1 cellular context compared by ENCODE assay signal in the genomic region with DNA sequence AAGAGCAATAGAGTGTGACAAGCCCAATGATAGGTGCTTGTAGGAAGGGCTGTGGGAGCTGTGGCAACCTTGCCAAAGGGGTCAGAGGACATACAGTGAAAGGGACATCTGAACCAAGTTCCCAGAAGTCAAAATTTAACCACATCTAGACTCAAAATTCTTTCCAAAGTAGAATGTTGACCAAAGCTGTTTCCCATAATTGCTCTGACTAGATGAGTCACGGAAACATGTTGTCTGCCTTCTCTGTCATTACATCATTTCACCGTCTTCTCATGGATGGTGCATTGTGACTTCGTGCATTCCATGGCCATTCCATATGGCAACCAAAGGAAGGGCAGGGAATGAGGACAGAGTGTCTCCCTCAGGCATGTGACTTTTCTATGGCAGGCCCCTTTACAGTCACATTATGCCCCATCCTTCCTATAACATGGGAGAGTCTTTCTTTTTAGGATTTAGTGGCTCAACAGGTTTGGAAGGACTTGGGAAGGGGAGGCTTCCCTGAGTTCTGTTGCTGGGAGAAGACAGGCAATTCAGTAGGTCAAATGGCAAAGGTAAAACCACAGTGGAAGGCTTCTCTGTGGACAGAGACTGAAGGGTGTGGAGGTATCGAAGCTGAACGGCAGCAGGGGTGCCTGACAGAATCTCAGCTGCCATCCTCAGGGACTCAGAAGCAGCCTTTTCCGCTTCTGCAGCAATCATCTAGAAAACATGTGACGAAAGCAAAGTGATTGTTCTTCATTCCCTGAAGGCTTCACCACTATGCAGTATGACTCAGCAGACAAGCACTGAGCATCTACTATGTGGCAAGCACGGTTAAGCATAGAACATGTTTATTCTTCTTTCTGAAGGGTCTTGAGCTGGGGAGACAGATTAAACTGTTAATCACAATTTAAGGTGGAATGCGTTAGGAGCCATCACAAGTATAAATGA.
TF ChIP-seq lines count a peak whose summit lies in the region.

No MANE protein-coding gene starts in this region.

TF ChIP-seq in HEK293, 187 proteins besides CTCF, POLR2A, EP300 and RAD21 (continued from another document):
- TF ChIP-seq, protein P1, sequence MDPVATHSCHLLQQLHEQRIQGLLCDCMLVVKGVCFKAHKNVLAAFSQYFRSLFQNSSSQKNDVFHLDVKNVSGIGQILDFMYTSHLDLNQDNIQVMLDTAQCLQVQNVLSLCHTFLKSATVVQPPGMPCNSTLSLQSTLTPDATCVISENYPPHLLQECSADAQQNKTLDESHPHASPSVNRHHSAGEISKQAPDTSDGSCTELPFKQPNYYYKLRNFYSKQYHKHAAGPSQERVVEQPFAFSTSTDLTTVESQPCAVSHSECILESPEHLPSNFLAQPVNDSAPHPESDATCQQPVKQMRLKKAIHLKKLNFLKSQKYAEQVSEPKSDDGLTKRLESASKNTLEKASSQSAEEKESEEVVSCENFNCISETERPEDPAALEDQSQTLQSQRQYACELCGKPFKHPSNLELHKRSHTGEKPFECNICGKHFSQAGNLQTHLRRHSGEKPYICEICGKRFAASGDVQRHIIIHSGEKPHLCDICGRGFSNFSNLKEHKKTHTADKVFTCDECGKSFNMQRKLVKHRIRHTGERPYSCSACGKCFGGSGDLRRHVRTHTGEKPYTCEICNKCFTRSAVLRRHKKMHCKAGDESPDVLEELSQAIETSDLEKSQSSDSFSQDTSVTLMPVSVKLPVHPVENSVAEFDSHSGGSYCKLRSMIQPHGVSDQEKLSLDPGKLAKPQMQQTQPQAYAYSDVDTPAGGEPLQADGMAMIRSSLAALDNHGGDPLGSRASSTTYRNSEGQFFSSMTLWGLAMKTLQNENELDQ (tag by site-specific recombination; IDR thresholded peaks at IDR 0.05; ENCODE audit: low read depth): no peak
- no peak for TF ChIP-seq SP7 (tag by site-specific recombination; IDR thresholded peaks at IDR 0.05)
